In genomic region chr4:38782452-38783108, GRCh38 we compare ENCODE assay signal across 7 cellular contexts.
DNase-seq lines count a peak whose midpoint lies in the region; ATAC-seq and TF ChIP-seq lines count a peak whose summit lies in the region.

TSS of gene TLR10 (minus strand) at chr4:38782990. CDS start at chr4:38775590, 7,400 bp downstream.

- no peaks in the 10 kb centered on the region for H3K36me3 ChIP-seq in iPS DF 6.9 (ENCODE audit: control insufficient read depth, insufficient read depth, low read length)

- ATAC-seq in GM19468 (IDR thresholded peaks at IDR 0.05; ENCODE audit: extremely low read depth, unreplicated experiment) (peak; percentile 87), HG03521 (IDR thresholded peaks at IDR 0.05; ENCODE audit: unreplicated experiment) (peak; percentile 49)

- in situ Hi-C loops in astrocyte of the cerebellum (cut with HindIII; ENCODE audit: low sequenced_read_pairs): no loop called here

- DNase-seq in GM03348 (ENCODE audit: low spot score) (peak; percentile 60), NOMO-1 (lab: John Stamatoyannopoulos, UW; ENCODE audit: unreplicated experiment in 2 of 2) (peak; percentile 42 to 63), astrocyte of the cerebellum (ENCODE audit: low read depth) (peak; percentile 54), iPS DF 6.9 (ENCODE audit: low read depth, low spot score) (peak; percentile 33)
- peak; percentile 41 for DNase-seq in stimulated activated CD8-positive, alpha-beta memory T cell treated with anti-CD3 and anti-CD28 coated beads, Interleukin-4, amount 100 ng/mL, for 48 hours

- no CpG with 5 or more reads among the region's 12 CpGs for WGBS in iPS DF 6.9 (ENCODE audit: insufficient coverage, insufficient read length)

- no peaks in the 10 kb centered on the region for H3K27me3 ChIP-seq in iPS DF 6.9 (ENCODE audit: control insufficient read depth, insufficient read depth, low read length)

- no peaks in the 10 kb centered on the region for H3K4me1 ChIP-seq in iPS DF 6.9 (ENCODE audit: control insufficient read depth, insufficient read depth, low read length)

- H3K27ac ChIP-seq in iPS DF 6.9 (ENCODE audit: low read length): no peak within 1 kb of the TSS

- H3K4me3 ChIP-seq in astrocyte of the cerebellum (ENCODE audit: low read depth, low read length) (no peak within 1 kb of the TSS), iPS DF 6.9 (ENCODE audit: low read length) (no peak within 1 kb of the TSS)

- no peaks in the 10 kb centered on the region for H3K9me3 ChIP-seq in iPS DF 6.9 (ENCODE audit: control insufficient read depth, insufficient read depth, low read length)

- TF ChIP-seq CTCF in astrocyte of the cerebellum (IDR thresholded peaks at IDR 0.05; ENCODE audit: low read depth, low read length, missing control alignments): peak; percentile 56
